ENCODE assay signal across 32 cellular contexts in genomic region chr2:11208083-11208482, GRCh38.
"Had no signal": no experiment of that assay in that cellular context is flagged by ENCODE, and none has a peak within 500 bp of the region (broad histone marks: within the 10 kb centered on the region; RNA-seq: fewer than 3 reads in every experiment).

No MANE protein-coding gene starts in this region.

- H3K9me3 ChIP-seq: neutrophil, psoas muscle, right lobe of liver, sigmoid colon, spleen, suprapubic skin, testis, tibial artery, transverse colon, upper lobe of right lung, vagina had no signal

- H3K79me2 ChIP-seq: parathyroid adenoma had no signal

- H3K4me3 ChIP-seq: psoas muscle, right lobe of liver, sigmoid colon, smooth muscle cell, spleen, suprapubic skin, testis, tibial artery, transverse colon, upper lobe of right lung, vagina had no signal

- H3K27ac Mint-ChIP-seq: natural killer cell treated with Interleukin-12 subunit alpha and Interleukin-12 subunit beta and Interleukin-15 and Interleukin-18, amount 100 ng/mL, for 72 hours; progenitor cell of endocrine pancreas; stimulated activated memory B cell treated with anti-CD40 and anti-IgM and Interleukin-4, amounts not matched to agents 10 μg/mL and 1 μg/mL and 100 μg/mL, for 72 hours; stimulated activated naive CD8-positive, alpha-beta T cell treated with anti-CD3 and anti-CD28 coated beads, Interleukin-15, amount 100 ng/mL, for 72 hours; type B pancreatic cell had no signal

- H3K4me1 Mint-ChIP-seq: nephron progenitor cell had no signal

- DNase-seq: naive thymus-derived CD4-positive, alpha-beta T cell; nephron progenitor cell; nucleus accumbens; posterior cingulate gyrus; psoas muscle; right cardiac atrium; right lobe of liver; sigmoid colon; spleen; stimulated activated CD4-positive, alpha-beta T cell treated with anti-CD3 and anti-CD28 coated beads, Interleukin-12 subunit alpha, Interleukin-12 subunit beta, amount 100 ng/mL, for 4 hours; stimulated activated CD4-positive, alpha-beta T cell treated with anti-CD3 and anti-CD28 coated beads, Interleukin-1b, Interleukin-23, amount 100 ng/mL, for 48 hours; stimulated activated CD4-positive, alpha-beta T cell treated with anti-CD3 and anti-CD28 coated beads, Interleukin-4, amount 100 ng/mL, for 1 hour; stimulated activated CD4-positive, alpha-beta T cell treated with anti-CD3 and anti-CD28 coated beads, Interleukin-4, amount 100 ng/mL, for 4 hours; stimulated activated CD8-positive, alpha-beta memory T cell treated with anti-CD3 and anti-CD28 coated beads, Interleukin-4, amount 100 ng/mL, for 48 hours; stimulated activated naive CD4-positive, alpha-beta T cell; stimulated activated naive CD8-positive, alpha-beta T cell treated with anti-CD3 and anti-CD28 coated beads, Interleukin-15, amount 100 ng/mL, for 72 hours; stimulated activated naive CD8-positive, alpha-beta T cell treated with anti-CD3 and anti-CD28 coated beads, Interleukin-15, Interleukin-2, amounts not matched to agents 100 U/mL and 50 U/mL, for 24 hours; substantia nigra; testis; tibial artery; transverse colon; upper lobe of right lung had no signal

- H2AFZ ChIP-seq: parathyroid adenoma had no signal

- H3K27ac ChIP-seq: neutrophil, parathyroid adenoma, psoas muscle, right lobe of liver, sigmoid colon, spleen, suprapubic skin, testis, tibial artery, transverse colon, upper lobe of right lung, vagina had no signal

- ATAC-seq: naive thymus-derived CD4-positive, alpha-beta T cell; natural killer cell treated with Interleukin-12 subunit alpha and Interleukin-12 subunit beta and Interleukin-15 and Interleukin-18, amount 100 ng/mL, for 72 hours; psoas muscle; right cardiac atrium; right lobe of liver; stimulated activated memory B cell treated with anti-CD40 and anti-IgM and Interleukin-4, amounts not matched to agents 10 μg/mL and 1 μg/mL and 100 μg/mL, for 72 hours; stimulated activated naive CD8-positive, alpha-beta T cell treated with anti-CD3 and anti-CD28 coated beads, Interleukin-15, amount 100 ng/mL, for 72 hours; stimulated activated naive CD8-positive, alpha-beta T cell treated with anti-CD3 and anti-CD28 coated beads, Interleukin-15, Interleukin-2, amounts not matched to agents 100 U/mL and 50 U/mL, for 24 hours; upper lobe of right lung had no signal

- H3K9ac ChIP-seq: parathyroid adenoma had no signal

- H3K4me3 Mint-ChIP-seq: naive thymus-derived CD4-positive, alpha-beta T cell; natural killer cell treated with Interleukin-12 subunit alpha and Interleukin-12 subunit beta and Interleukin-15 and Interleukin-18, amount 100 ng/mL, for 72 hours; nephron progenitor cell; neural crest cell; stimulated activated memory B cell treated with anti-CD40 and anti-IgM and Interleukin-4, amounts not matched to agents 10 μg/mL and 1 μg/mL and 100 μg/mL, for 72 hours; stimulated activated naive CD8-positive, alpha-beta T cell treated with anti-CD3 and anti-CD28 coated beads, Interleukin-15, amount 100 ng/mL, for 72 hours; type B pancreatic cell had no signal

- H3K4me1 ChIP-seq: parathyroid adenoma, psoas muscle, right lobe of liver, suprapubic skin, testis, vagina had no signal

- H3K27me3 Mint-ChIP-seq: naive thymus-derived CD4-positive, alpha-beta T cell; natural killer cell treated with Interleukin-12 subunit alpha and Interleukin-12 subunit beta and Interleukin-15 and Interleukin-18, amount 100 ng/mL, for 72 hours; progenitor cell of endocrine pancreas; stimulated activated memory B cell treated with anti-CD40 and anti-IgM and Interleukin-4, amounts not matched to agents 10 μg/mL and 1 μg/mL and 100 μg/mL, for 72 hours; stimulated activated naive CD8-positive, alpha-beta T cell treated with anti-CD3 and anti-CD28 coated beads, Interleukin-15, amount 100 ng/mL, for 72 hours; type B pancreatic cell had no signal

- H3K27me3 ChIP-seq: neutrophil, right lobe of liver, sigmoid colon, spleen, suprapubic skin, testis, tibial artery, transverse colon, upper lobe of right lung, vagina had no signal

- H3K4me2 ChIP-seq: smooth muscle cell had no signal
